ENCODE assay signal across 1 cellular context in genomic region chr7:105003875-105004510, GRCh38.
TF ChIP-seq lines count a peak whose summit lies in the region.

No MANE protein-coding gene starts in this region.

TF ChIP-seq in K562, 482 proteins besides CTCF, POLR2A, EP300 and RAD21 (continued from another document):
- TF ChIP-seq POLR2B (IDR thresholded peaks at IDR 0.05; ENCODE audit: low read depth, partially characterized antibody), result peak; percentile 32
- TF ChIP-seq DNMT1 (IDR thresholded peaks at IDR 0.05), result no peak
- 0 out of 2 replicates have a peak, but pooled peaks have one; percentile 29 for TF ChIP-seq TEAD2 (tag; IDR thresholded peaks at IDR 0.05)
- TF ChIP-seq RFX7 (CRISPR knock-in tag; IDR thresholded peaks at IDR 0.05), result no peak
- TF ChIP-seq KDM5B (IDR thresholded peaks at IDR 0.05; ENCODE audit: insufficient replicate concordance, low read depth, low read length), result no peak
- peak; percentile 45; the same call in 1 of the 2 replicates for TF ChIP-seq POLR2AphosphoS2 (IDR thresholded peaks at IDR 0.05; ENCODE audit: low read length)
- TF ChIP-seq MXI1 (IDR thresholded peaks at IDR 0.05; ENCODE audit: low read depth, low read length), result no peak
- TF ChIP-seq MAFK (IDR thresholded peaks at IDR 0.05; ENCODE audit: low read length), result no peak
- TF ChIP-seq ZBTB8A (IDR thresholded peaks at IDR 0.05; ENCODE audit: partially characterized antibody), result peak; percentile 59
- no peak for TF ChIP-seq IFI16 (CRISPR knock-in tag; IDR thresholded peaks at IDR 0.05)
- TF ChIP-seq, protein P1, sequence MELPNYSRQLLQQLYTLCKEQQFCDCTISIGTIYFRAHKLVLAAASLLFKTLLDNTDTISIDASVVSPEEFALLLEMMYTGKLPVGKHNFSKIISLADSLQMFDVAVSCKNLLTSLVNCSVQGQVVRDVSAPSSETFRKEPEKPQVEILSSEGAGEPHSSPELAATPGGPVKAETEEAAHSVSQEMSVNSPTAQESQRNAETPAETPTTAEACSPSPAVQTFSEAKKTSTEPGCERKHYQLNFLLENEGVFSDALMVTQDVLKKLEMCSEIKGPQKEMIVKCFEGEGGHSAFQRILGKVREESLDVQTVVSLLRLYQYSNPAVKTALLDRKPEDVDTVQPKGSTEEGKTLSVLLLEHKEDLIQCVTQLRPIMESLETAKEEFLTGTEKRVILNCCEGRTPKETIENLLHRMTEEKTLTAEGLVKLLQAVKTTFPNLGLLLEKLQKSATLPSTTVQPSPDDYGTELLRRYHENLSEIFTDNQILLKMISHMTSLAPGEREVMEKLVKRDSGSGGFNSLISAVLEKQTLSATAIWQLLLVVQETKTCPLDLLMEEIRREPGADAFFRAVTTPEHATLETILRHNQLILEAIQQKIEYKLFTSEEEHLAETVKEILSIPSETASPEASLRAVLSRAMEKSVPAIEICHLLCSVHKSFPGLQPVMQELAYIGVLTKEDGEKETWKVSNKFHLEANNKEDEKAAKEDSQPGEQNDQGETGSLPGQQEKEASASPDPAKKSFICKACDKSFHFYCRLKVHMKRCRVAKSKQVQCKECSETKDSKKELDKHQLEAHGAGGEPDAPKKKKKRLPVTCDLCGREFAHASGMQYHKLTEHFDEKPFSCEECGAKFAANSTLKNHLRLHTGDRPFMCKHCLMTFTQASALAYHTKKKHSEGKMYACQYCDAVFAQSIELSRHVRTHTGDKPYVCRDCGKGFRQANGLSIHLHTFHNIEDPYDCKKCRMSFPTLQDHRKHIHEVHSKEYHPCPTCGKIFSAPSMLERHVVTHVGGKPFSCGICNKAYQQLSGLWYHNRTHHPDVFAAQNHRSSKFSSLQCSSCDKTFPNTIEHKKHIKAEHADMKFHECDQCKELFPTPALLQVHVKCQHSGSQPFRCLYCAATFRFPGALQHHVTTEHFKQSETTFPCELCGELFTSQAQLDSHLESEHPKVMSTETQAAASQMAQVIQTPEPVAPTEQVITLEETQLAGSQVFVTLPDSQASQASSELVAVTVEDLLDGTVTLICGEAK (IDR thresholded peaks at IDR 0.05), result no peak
- TF ChIP-seq, protein P1 (CRISPR knock-in tag; IDR thresholded peaks at IDR 0.05), result no peak
- peak; percentile 21 for TF ChIP-seq HDAC3 (IDR thresholded peaks at IDR 0.05; ENCODE audit: borderline replicate concordance, partially characterized antibody)
- peak; percentile 91 for TF ChIP-seq ZNF75A (CRISPR knock-in tag; IDR thresholded peaks at IDR 0.05)
